ENCODE assay signal across 23 cellular contexts in genomic region chr7:158241919-158242318, GRCh38.
DNase-seq lines count a peak whose midpoint lies in the region; ATAC-seq, FAIRE-seq and TF ChIP-seq lines count a peak whose summit lies in the region.
"Had no signal": no experiment of that assay in that cellular context is flagged by ENCODE, and none has a peak within 500 bp of the region (broad histone marks: within the 10 kb centered on the region; RNA-seq: fewer than 3 reads in every experiment).

No MANE protein-coding gene starts in this region.

- no peak overlapping the region for H3K9ac ChIP-seq in K562 (ENCODE audit: insufficient read depth in 1 of 2, low read depth in 2 of 2, low read length in 2 of 2)
- H3K9ac ChIP-seq in mammary epithelial cell (ENCODE audit: insufficient read depth, low read length): no peak overlapping the region
- H3K9ac ChIP-seq: BLaER1 treated with 17β-estradiol and CSF1 and Interleukin-3, amounts not matched to agents 10 nM and 100 nM; GM23248 had no signal

- no peaks in the 10 kb centered on the region for H3K9me1 ChIP-seq in K562 (ENCODE audit: control insufficient read depth, insufficient read depth, low read length)

- peaks cover 13 to 25% of the 10 kb centered on the region in 2 experiments; a peak in 3 of 5 replicates for H3K27me3 ChIP-seq in K562 (ENCODE audit: control insufficient read depth in 2 of 2, insufficient read depth in 2 of 2, low read length in 2 of 2)
- H3K27me3 ChIP-seq in mammary epithelial cell (ENCODE audit: insufficient read depth, low read length): no peaks in the 10 kb centered on the region
- H3K27me3 ChIP-seq: BE2C had no signal

- H3K36me3 ChIP-seq in K562 (ENCODE audit: control insufficient read depth, insufficient read depth, low read length): no peaks in the 10 kb centered on the region
- no peaks in the 10 kb centered on the region for H3K36me3 ChIP-seq in mammary epithelial cell (ENCODE audit: insufficient read depth, low read length)
- H3K36me3 ChIP-seq: BE2C; BLaER1 treated with 17β-estradiol and CSF1 and Interleukin-3, amounts not matched to agents 10 nM and 100 nM had no signal

- in situ Hi-C loops in K562 (cut with MboI) (no loop called here), mammary epithelial cell (cut with MboI; ENCODE audit: low sequenced_read_pairs in 2 of 2) (no loop called here)

- H4K20me1 ChIP-seq in K562 (replicated peaks; ENCODE audit: control insufficient read depth, insufficient read depth, low read length) (0 out of 2 replicates have a peak, but pooled peaks cover 4% of the 10 kb centered on the region), mammary epithelial cell (ENCODE audit: insufficient read depth, low read length) (no peaks in the 10 kb centered on the region)

- no peak overlapping the region for H3K27ac ChIP-seq in K562 (ENCODE audit: extremely low read depth, low read depth, low read length)
- no peak overlapping the region for H3K27ac ChIP-seq in mammary epithelial cell (ENCODE audit: insufficient read depth, low read depth, low read length)
- H3K27ac ChIP-seq: A549; BLaER1 treated with 17β-estradiol and CSF1 and Interleukin-3, amounts not matched to agents 10 nM and 100 nM; GM23248 had no signal

- no peaks in the 10 kb centered on the region for H3K79me2 ChIP-seq in K562 (ENCODE audit: control insufficient read depth, insufficient read depth, low read length)
- no peaks in the 10 kb centered on the region for H3K79me2 ChIP-seq in mammary epithelial cell (ENCODE audit: insufficient read depth, low read length)

- no peak for TF ChIP-seq POLR2A in K562 (conservative IDR thresholded peaks at IDR 0.05)

- H3K4me2 ChIP-seq in K562 (ENCODE audit: insufficient read depth, low read length) (no peak overlapping the region), mammary epithelial cell (ENCODE audit: insufficient read depth, low read depth, low read length) (no peak overlapping the region)
- H3K4me2 ChIP-seq: A549; BLaER1 treated with 17β-estradiol and CSF1 and Interleukin-3, amounts not matched to agents 10 nM and 100 nM had no signal

- H3K4me3 ChIP-seq in K562 (no peak overlapping the region), mammary epithelial cell (replicated peaks in 1 of 3; ENCODE audit: insufficient read depth in 1 of 3, low read depth in 2 of 3, low read length in 3 of 3) (no peak overlapping the region)
- H3K4me3 ChIP-seq: A549; BLaER1 treated with 17β-estradiol and CSF1 and Interleukin-3, amounts not matched to agents 10 nM and 100 nM; GM23248 had no signal

- TF ChIP-seq CTCF in K562 (IDR thresholded peaks at IDR 0.05 in 2 of 3, conservative IDR thresholded peaks at IDR 0.05 in 1 of 3; ENCODE audit: insufficient read depth in 2 of 3, low read depth in 1 of 3, low read length in 3 of 3) (no peak), mammary epithelial cell (conservative IDR thresholded peaks at IDR 0.05 in 1 of 2, IDR thresholded peaks at IDR 0.05 in 1 of 2; ENCODE audit: extremely low read depth in 1 of 2, insufficient read depth in 1 of 2, low read depth in 1 of 2, low read length in 2 of 2) (no peak)

- ATAC-seq in K562: no peak
- ATAC-seq: A549 had no signal

- FAIRE-seq in K562 (lab: Jason Lieb, UNC) (no peak), urothelium cell line (lab: Jason Lieb, UNC) (no peak)
- FAIRE-seq: A549, D721Med, G401.6, GM12892, H1 had no signal

- no peak overlapping the region for H2AFZ ChIP-seq in K562 (ENCODE audit: low read depth, low read length)
- no peak overlapping the region for H2AFZ ChIP-seq in mammary epithelial cell (ENCODE audit: low read depth, low read length)
- H2AFZ ChIP-seq: GM23248 had no signal

- intact Hi-C loops in K562 (cut with micrococcal nuclease) (no loop called here), mammary epithelial cell (cut with micrococcal nuclease) (no loop called here)

- POLR2A ChIA-PET in K562 (lab: Yijun Ruan, JAX): interaction anchor here (1.0 kb wide), 1 partner anchor 114 kb away, joined by 4 read pairs; no protein-coding TSS in a partner anchor

- no peak for TF ChIP-seq EP300 in K562 (IDR thresholded peaks at IDR 0.05; ENCODE audit: low read length)

- H3K4me1 ChIP-seq in K562 (replicated peaks in 1 of 2; ENCODE audit: control insufficient read depth in 2 of 2, insufficient read depth in 2 of 2, low read length in 2 of 2) (peaks cover 0 to 18% of the 10 kb centered on the region in 2 experiments; a peak in 1 of 5 replicates), mammary epithelial cell (ENCODE audit: insufficient read depth, low read length) (no peaks in the 10 kb centered on the region)
- H3K4me1 ChIP-seq: A549, BE2C had no signal

- dilution Hi-C loops in mammary epithelial cell (cut with HindIII; ENCODE audit: low sequenced_read_pairs): no loop called here

- peak; percentile 10 for DNase-seq in activated effector memory CD4-positive, alpha-beta T cell treated with anti-CD3 and anti-CD28 coated beads, Interleukin-2, amount 50 U/mL, for 16 hours
- no peak for DNase-seq in activated effector memory CD4-positive, alpha-beta T cell treated with Interleukin-2 at 50 U/mL for 16 hours
- DNase-seq in K562 (ENCODE audit: extremely low read depth in 1 of 4, low spot score in 3 of 4) (peak in 3 of 4 experiments; percentile 4 to 6 (median 6)), urothelium cell line (ENCODE audit: low spot score) (peak; percentile 0), NCI-H146 treated with DMSO at 0.1 percent for 48 hours (lab: John Stamatoyannopoulos, UW; ENCODE audit: unreplicated experiment) (no peak), mammary epithelial cell (no peak)
- DNase-seq: 8988T; ACHN; AML-193; BE2C; CD4-positive, alpha-beta T cell; CD8-positive, alpha-beta memory T cell; DMS 273 treated with DMSO at 0.1 percent for 48 hours; DND-41; GM23248; H7; HCEC 1CT had no signal

- CTCF ChIA-PET in K562 (lab: Yijun Ruan, JAX; ENCODE audit: low intra/inter-chr PET ratio) (no interaction called here), mammary epithelial cell (lab: Charles Lee; ENCODE audit: low non-redundant PET) (no interaction called here)

- TF ChIP-seq RAD21 in K562 (CRISPR knock-in tag; conservative IDR thresholded peaks at IDR 0.05 in 1 of 2, IDR thresholded peaks at IDR 0.05 in 1 of 2): no peak

- WGBS in K562 (ENCODE audit: insufficient coverage, low coverage, missing lambda C conversion rate): 2% methylated on average over 7 of the region's 7 CpGs
- WGBS in mammary epithelial cell (ENCODE audit: low coverage, missing lambda C conversion rate): 67% methylated on average over 7 of the region's 7 CpGs

- no peaks in the 10 kb centered on the region for H3K9me3 ChIP-seq in K562 (replicated peaks; ENCODE audit: control insufficient read depth, insufficient read depth, low read depth, low read length)
- H3K9me3 ChIP-seq in mammary epithelial cell (replicated peaks; ENCODE audit: insufficient read depth, low read length): peaks cover 41% of the 10 kb centered on the region
- H3K9me3 ChIP-seq: BLaER1 treated with 17β-estradiol and CSF1 and Interleukin-3, amounts not matched to agents 10 nM and 100 nM had no signal

- no TSS peak for BruUV-seq in K562 (replicated peaks; lab: Mats Ljungman, UMichigan)
- no TSS peak for BruUV-seq in mammary epithelial cell (replicated peaks; lab: Mats Ljungman, UMichigan)

TF ChIP-seq in K562, 482 proteins besides CTCF, POLR2A, EP300 and RAD21 (continues in another document):
- no peak for TF ChIP-seq KHSRP (IDR thresholded peaks at IDR 0.05)
- no peak for TF ChIP-seq GTF2B (IDR thresholded peaks at IDR 0.05; ENCODE audit: extremely low read depth, insufficient read length)
- no peak for TF ChIP-seq ZNF766 (CRISPR knock-in tag; conservative IDR thresholded peaks at IDR 0.05)
- TF ChIP-seq NONO (IDR thresholded peaks at IDR 0.05; ENCODE audit: low read depth in 2 of 2, low read length in 1 of 2): no peak
- TF ChIP-seq HINFP (tag; conservative IDR thresholded peaks at IDR 0.05; ENCODE audit: low read depth): no peak
- no peak for TF ChIP-seq SMAD1 (IDR thresholded peaks at IDR 0.05; ENCODE audit: low read depth, low read length, partially characterized antibody)
- no peak for TF ChIP-seq ZNF146 (CRISPR knock-in tag; IDR thresholded peaks at IDR 0.05; ENCODE audit: unreplicated experiment)
- TF ChIP-seq ZNF449 (CRISPR knock-in tag; IDR thresholded peaks at IDR 0.05): no peak

Comparison
In these comparisons a context has a peak if more than half of its experiments do, and no peak if none do; other contexts are left out.
1. DNase-seq: peak in activated effector memory CD4-positive, alpha-beta T cell treated with anti-CD3 and anti-CD28 coated beads, Interleukin-2, amount 50 U/mL, for 16 hours (single experiment), K562 (3 of 4) and urothelium cell line (single experiment); none in activated effector memory CD4-positive, alpha-beta T cell treated with Interleukin-2 at 50 U/mL for 16 hours (single experiment), NCI-H146 treated with DMSO at 0.1 percent for 48 hours (single experiment) and mammary epithelial cell (single experiment).